In the genomic region with DNA sequence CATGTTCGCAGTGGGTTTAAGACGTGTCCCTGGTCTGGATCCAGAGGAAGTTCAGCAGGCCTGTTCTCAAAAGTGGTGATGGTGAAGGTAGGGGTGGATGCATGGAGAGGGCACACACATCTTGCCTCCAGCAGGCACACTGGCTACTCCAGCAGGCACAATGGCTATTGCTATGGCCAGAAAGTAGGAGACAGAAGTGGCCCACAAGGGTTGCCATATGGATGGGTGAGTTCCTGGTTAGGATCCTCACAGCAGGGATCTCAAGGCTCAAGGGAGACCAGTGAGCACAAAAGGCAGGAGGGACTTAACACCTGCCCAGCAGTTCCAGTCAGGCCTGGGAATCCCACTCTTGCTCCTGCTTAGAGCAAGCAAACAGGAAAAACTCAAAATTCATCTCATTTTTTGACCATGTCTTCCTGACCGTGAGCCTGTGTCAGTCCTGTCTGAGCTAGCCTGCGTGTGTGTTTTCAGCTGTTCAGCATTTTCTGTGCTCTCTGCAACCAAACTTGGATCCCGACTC, we compare ENCODE assay signal across 1 cellular context.
TF ChIP-seq lines count a peak whose summit lies in the region.

No MANE protein-coding gene starts in this region.

TF ChIP-seq in GM12878, 131 proteins besides CTCF, POLR2A, EP300 and RAD21 (continued from another document):
- TF ChIP-seq, protein P1, sequence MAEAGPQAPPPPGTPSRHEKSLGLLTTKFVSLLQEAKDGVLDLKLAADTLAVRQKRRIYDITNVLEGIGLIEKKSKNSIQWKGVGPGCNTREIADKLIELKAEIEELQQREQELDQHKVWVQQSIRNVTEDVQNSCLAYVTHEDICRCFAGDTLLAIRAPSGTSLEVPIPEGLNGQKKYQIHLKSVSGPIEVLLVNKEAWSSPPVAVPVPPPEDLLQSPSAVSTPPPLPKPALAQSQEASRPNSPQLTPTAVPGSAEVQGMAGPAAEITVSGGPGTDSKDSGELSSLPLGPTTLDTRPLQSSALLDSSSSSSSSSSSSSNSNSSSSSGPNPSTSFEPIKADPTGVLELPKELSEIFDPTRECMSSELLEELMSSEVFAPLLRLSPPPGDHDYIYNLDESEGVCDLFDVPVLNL (IDR thresholded peaks at IDR 0.05; ENCODE audit: low read depth, low read length), result no peak
- no peak for TF ChIP-seq SRF (IDR thresholded peaks at IDR 0.05; ENCODE audit: low read depth in 2 of 2, low read length in 2 of 2)
- TF ChIP-seq ESRRA (IDR thresholded peaks at IDR 0.05; ENCODE audit: low read length), result no peak
- no peak for TF ChIP-seq BHLHE40 (IDR thresholded peaks at IDR 0.05; ENCODE audit: borderline replicate concordance in 1 of 2, low read depth in 2 of 2, low read length in 1 of 2)
- no peak for TF ChIP-seq MXI1 (IDR thresholded peaks at IDR 0.05; ENCODE audit: low read depth, low read length)
